ENCODE assay signal across 10 cellular contexts in genomic region chr1:244695937-244696336, GRCh38.
"Had no signal": no experiment of that assay in that cellular context is flagged by ENCODE, and none has a peak within 500 bp of the region (broad histone marks: within the 10 kb centered on the region; RNA-seq: fewer than 3 reads in every experiment).

No MANE protein-coding gene starts in this region.

- H2AFZ ChIP-seq: GM23338 had no signal

- DNase-seq: H9, HCEC 1CT, HFFc6, IMR-90, KBM-7 had no signal

- H3K9ac ChIP-seq: KMS-11 had no signal

- H3K4me3 Mint-ChIP-seq: GM23338, H9, HFFc6 had no signal

- FAIRE-seq: H1, H54 had no signal

- H3K27ac ChIP-seq: HL-60, KMS-11 had no signal

- H3K4me1 Mint-ChIP-seq: GM23338, H9 had no signal

- H3K9me3 Mint-ChIP-seq: GM23338, H9, HFFc6 had no signal

- H3K4me2 ChIP-seq: GM23338, KMS-11 had no signal

- ATAC-seq: GM23338 had no signal

- H3K27ac Mint-ChIP-seq: GM23338, HFFc6 had no signal

- H3K4me3 ChIP-seq: GM23338 had no signal
